In the genomic region with DNA sequence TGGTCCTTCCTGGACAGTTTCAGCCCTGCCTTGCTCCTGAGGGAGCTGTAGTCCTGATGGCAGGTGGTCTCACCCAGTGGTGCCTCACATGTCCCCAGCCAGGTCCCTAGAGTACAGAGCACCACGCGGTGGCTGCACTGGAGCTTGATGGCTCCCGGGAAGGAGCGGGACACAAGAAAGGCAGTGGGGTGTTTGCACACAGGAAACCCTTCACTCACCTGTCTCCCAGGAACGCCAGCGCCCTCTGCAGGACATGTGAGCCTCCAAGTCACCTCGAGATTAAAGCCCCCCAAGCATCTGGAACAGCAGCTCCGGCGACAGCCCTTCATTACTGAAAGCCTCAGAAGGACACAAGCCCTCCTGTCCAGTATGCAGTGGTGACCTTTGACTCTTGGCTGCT, we compare ENCODE assay signal across 1 cellular context.
TF ChIP-seq lines count a peak whose summit lies in the region.

No MANE protein-coding gene starts in this region.

TF ChIP-seq in K562, 482 proteins besides CTCF, POLR2A, EP300 and RAD21:
- TF ChIP-seq XRCC4 (IDR thresholded peaks at IDR 0.05; ENCODE audit: extremely low read depth, insufficient read depth, insufficient read length) (no peak), STAG1 (CRISPR knock-in tag; IDR thresholded peaks at IDR 0.05; ENCODE audit: borderline replicate concordance) (peak; percentile 50; the same call in 1 of the 2 replicates), CC2D1A (IDR thresholded peaks at IDR 0.05) (no peak), ZBTB7A (IDR thresholded peaks at IDR 0.05; ENCODE audit: borderline replicate concordance, control insufficient read depth, low read depth, low read length) (peak; percentile 75; the same call in 1 of the 2 replicates), ETV1 (tag; conservative IDR thresholded peaks at IDR 0.05; ENCODE audit: low read depth) (0 out of 2 replicates have a peak, but pooled peaks have one; percentile 6), TFAP4 (CRISPR knock-in tag; IDR thresholded peaks at IDR 0.05; ENCODE audit: borderline replicate concordance) (peak; percentile 30; the same call in 1 of the 2 replicates)
